22 cellular contexts compared by ENCODE assay signal in the genomic region with DNA sequence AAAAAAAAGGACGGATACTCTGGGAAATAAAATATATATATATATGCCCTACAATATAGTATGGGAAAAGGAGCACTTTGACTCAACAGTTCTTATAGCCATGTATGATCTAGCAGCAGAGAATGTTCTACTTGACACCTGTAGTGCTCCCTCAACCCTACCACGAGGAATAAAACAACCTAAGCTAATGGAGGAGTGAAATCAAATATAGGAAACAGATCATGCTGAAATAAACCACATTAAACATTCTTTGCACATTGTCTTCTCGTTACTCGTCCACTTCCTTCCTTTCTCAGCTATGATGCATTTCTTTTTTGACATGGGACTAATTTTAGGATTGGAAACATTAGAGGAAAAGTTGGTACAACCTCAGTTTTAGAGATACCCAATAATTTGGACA.
DNase-seq lines count a peak whose midpoint lies in the region; ATAC-seq, FAIRE-seq and TF ChIP-seq lines count a peak whose summit lies in the region.
"Had no signal": no experiment of that assay in that cellular context is flagged by ENCODE, and none has a peak within 500 bp of the region (broad histone marks: within the 10 kb centered on the region; RNA-seq: fewer than 3 reads in every experiment).

No MANE protein-coding gene starts in this region.

- H3K4me1 ChIP-seq in CD8-positive, alpha-beta T cell (ENCODE audit: insufficient read depth, low read length) = peaks cover 15% of the 10 kb centered on the region
- H3K4me1 ChIP-seq in pancreas (peaks cover 0 to 4% (median 0%) of the 10 kb centered on the region in 3 donors), H9 (ENCODE audit: insufficient read depth, low read length) (0 out of 2 replicates have a peak, but pooled peaks cover under 1% of the 10 kb centered on the region)
- H3K4me1 ChIP-seq: Peyer's patch had no signal

- H3K18ac ChIP-seq in H9 (ENCODE audit: insufficient read length, low read depth, low read length) = no peak overlapping the region

- WGBS in pancreas, 2 donors = 79 to 90% methylated on average over 4 of the region's 4 CpGs
- WGBS in H9 (ENCODE audit: extremely low coverage, insufficient read length, low lambda C conversion rate) = no CpG with 5 or more reads among the region's 4 CpGs

- no peak overlapping the region for H4K5ac ChIP-seq in H9 (ENCODE audit: insufficient read length, low read depth, low read length)

- H3K79me2 ChIP-seq in H9 (ENCODE audit: insufficient read depth, low read length) = no peaks in the 10 kb centered on the region

- H3K14ac ChIP-seq in H9 (ENCODE audit: insufficient read depth, low read length) = no peak overlapping the region

- no peak overlapping the region for H4K91ac ChIP-seq in H9 (ENCODE audit: insufficient read length, low read depth, low read length)

- no peaks in the 10 kb centered on the region for H3K9me3 Mint-ChIP-seq in activated T-cell treated with anti-CD3 and anti-CD28 coated beads, Interleukin-2, amount 50 U/mL, for 72 hours
- H3K9me3 Mint-ChIP-seq in CD8-positive, alpha-beta T cell = no peaks in the 10 kb centered on the region
- H3K9me3 Mint-ChIP-seq in natural killer cell = no peaks in the 10 kb centered on the region
- no peaks in the 10 kb centered on the region for H3K9me3 Mint-ChIP-seq in H9

- no peak overlapping the region for H3K4me2 ChIP-seq in H9 (ENCODE audit: insufficient read depth, insufficient read length, low read length)

- no peaks in the 10 kb centered on the region for H3K23me2 ChIP-seq in H9 (ENCODE audit: insufficient read length, low read depth, low read length, poor library complexity, severe bottlenecking)

- H3K27me3 ChIP-seq in CD8-positive, alpha-beta T cell (ENCODE audit: insufficient read depth, low read length) = no peaks in the 10 kb centered on the region
- H3K27me3 ChIP-seq in pancreas (no peaks in the 10 kb centered on the region), H9 (ENCODE audit: insufficient read depth, low read length) (no peaks in the 10 kb centered on the region; the same call in 1 of the 2 replicates)
- H3K27me3 ChIP-seq: Peyer's patch had no signal

- no peak overlapping the region for H3K4me3 ChIP-seq in CD8-positive, alpha-beta T cell (ENCODE audit: low read depth, low read length)
- no peak overlapping the region for H3K4me3 ChIP-seq in Jurkat, Clone E6-1 (ENCODE audit: low read length)
- H3K4me3 ChIP-seq in pancreas = no peak overlapping the region
- H3K4me3 ChIP-seq: Peyer's patch had no signal

- H3K27me3 Mint-ChIP-seq in activated T-cell treated with anti-CD3 and anti-CD28 coated beads, Interleukin-2, amount 50 U/mL, for 72 hours (ENCODE audit: low read depth) = no peaks in the 10 kb centered on the region
- no peaks in the 10 kb centered on the region for H3K27me3 Mint-ChIP-seq in CD8-positive, alpha-beta T cell (ENCODE audit: low read depth)
- H3K27me3 Mint-ChIP-seq in natural killer cell (ENCODE audit: low read depth in 2 of 2) (no peaks in the 10 kb centered on the region), H9 (ENCODE audit: low read depth) (peaks cover 17% of the 10 kb centered on the region)

- no peak overlapping the region for H3K4ac ChIP-seq in H9 (ENCODE audit: low read depth, low read length)

- no peak for ATAC-seq in activated T-cell treated with anti-CD3 and anti-CD28 coated beads, Interleukin-2, amount 50 U/mL, for 72 hours (replicated peaks in 1 of 2)
- no peak for ATAC-seq in CD8-positive, alpha-beta T cell
- ATAC-seq in natural killer cell (no peak), GM19452 (IDR thresholded peaks at IDR 0.05; ENCODE audit: unreplicated experiment) (no peak), pancreas (no peak)
- ATAC-seq: HepG2, SK-N-SH treated with all-trans-retinoic acid at 6 μM for 48 hours had no signal

- no peak overlapping the region for H3K56ac ChIP-seq in H9 (ENCODE audit: insufficient read length, low read depth, low read length)

- peaks cover 19% of the 10 kb centered on the region for H3K36me3 ChIP-seq in CD8-positive, alpha-beta T cell (ENCODE audit: insufficient read depth, low read length)
- H3K36me3 ChIP-seq in pancreas = no peaks in the 10 kb centered on the region
- H3K36me3 ChIP-seq: Peyer's patch had no signal

- no peaks in the 10 kb centered on the region for H3K9me3 ChIP-seq in CD8-positive, alpha-beta T cell (ENCODE audit: low read length)
- no peaks in the 10 kb centered on the region for H3K9me3 ChIP-seq in pancreas
- no peaks in the 10 kb centered on the region for H3K9me3 ChIP-seq in H9 (ENCODE audit: control insufficient read depth, low read depth, low read length)
- H3K9me3 ChIP-seq: Peyer's patch had no signal

- H4K8ac ChIP-seq in H9 (replicated peaks; ENCODE audit: insufficient read length, low read depth, low read length) = no peak overlapping the region

- H3K4me1 Mint-ChIP-seq in activated T-cell treated with anti-CD3 and anti-CD28 coated beads, Interleukin-2, amount 50 U/mL, for 72 hours (ENCODE audit: low read depth) = peaks cover 26% of the 10 kb centered on the region
- H3K4me1 Mint-ChIP-seq in CD8-positive, alpha-beta T cell (ENCODE audit: low read depth) = peaks cover 27% of the 10 kb centered on the region
- H3K4me1 Mint-ChIP-seq in natural killer cell (peaks cover 15 to 16% of the 10 kb centered on the region in 2 donors), H9 (peaks cover 3 to 12% of the 10 kb centered on the region in 2 experiments)

- H3K4me3 Mint-ChIP-seq in activated T-cell treated with anti-CD3 and anti-CD28 coated beads, Interleukin-2, amount 50 U/mL, for 72 hours = no peak overlapping the region
- no peak overlapping the region for H3K4me3 Mint-ChIP-seq in CD8-positive, alpha-beta T cell
- H3K4me3 Mint-ChIP-seq in natural killer cell (no peak overlapping the region), H9 (no peak overlapping the region)

- peak overlapping the region; percentile 48 for H3K27ac Mint-ChIP-seq in activated T-cell treated with anti-CD3 and anti-CD28 coated beads, Interleukin-2, amount 50 U/mL, for 72 hours
- peak overlapping the region; percentile 75 for H3K27ac Mint-ChIP-seq in CD8-positive, alpha-beta T cell
- peak overlapping the region; percentile 1 to 42 for H3K27ac Mint-ChIP-seq in natural killer cell
- no peak overlapping the region for H3K27ac Mint-ChIP-seq in H9

- intact Hi-C loops in CD8-positive, alpha-beta T cell (cut with DNase I, micrococcal nuclease) = no loop called here
- intact Hi-C loops in natural killer cell (cut with micrococcal nuclease) = no loop called here
- intact Hi-C loops in pancreas (cut with DNase I) = no loop called here

- POLR2A ChIA-PET in CD8-positive, alpha-beta T cell (lab: Charles Lee) = no interaction called here

- H3T11ph ChIP-seq in H9 (ENCODE audit: low read length) = no peak overlapping the region

- H4K20me1 ChIP-seq in H9 (ENCODE audit: control insufficient read depth, insufficient read depth, insufficient read length) = no peaks in the 10 kb centered on the region

- no peak overlapping the region for H2BK120ac ChIP-seq in H9 (ENCODE audit: low read depth, low read length, poor library complexity, severe bottlenecking)

- TF ChIP-seq CTCF in CD8-positive, alpha-beta T cell (IDR thresholded peaks at IDR 0.05) = no peak
- TF ChIP-seq CTCF in natural killer cell (IDR thresholded peaks at IDR 0.05) (no peak), pancreas (IDR thresholded peaks at IDR 0.05) (no peak), H9 (conservative IDR thresholded peaks at IDR 0.05) (no peak)

- FAIRE-seq in pancreas (lab: Jason Lieb, UNC) = no peak
- FAIRE-seq: H1, HepG2 had no signal

- CTCF ChIA-PET in CD8-positive, alpha-beta T cell (lab: Charles Lee) = interaction anchor here (1.0 to 1.4 kb wide), 2 partner anchors 9 to 41 kb away, joined by 4 read pairs; no protein-coding TSS in a partner anchor

- H3K9ac ChIP-seq in H9 (ENCODE audit: extremely low read depth, insufficient read length, low read length) = no peak overlapping the region

- H2AK5ac ChIP-seq in H9 (ENCODE audit: insufficient read length, low read length) = no peak overlapping the region

- no peak overlapping the region for H3K23ac ChIP-seq in H9 (ENCODE audit: insufficient read length, low read depth, low read length)

- no peaks in the 10 kb centered on the region for H3K36me3 Mint-ChIP-seq in activated T-cell treated with anti-CD3 and anti-CD28 coated beads, Interleukin-2, amount 50 U/mL, for 72 hours (ENCODE audit: insufficient read depth in 2 of 2)
- peaks cover 77% of the 10 kb centered on the region for H3K36me3 Mint-ChIP-seq in CD8-positive, alpha-beta T cell
- H3K36me3 Mint-ChIP-seq in natural killer cell (peaks cover 6% of the 10 kb centered on the region), H9 (ENCODE audit: insufficient read depth in 1 of 3, low read depth in 3 of 3) (no peaks in the 10 kb centered on the region)

- DNase-seq in activated T-cell treated with anti-CD3 and anti-CD28 coated beads, Interleukin-2, amount 50 U/mL, for 72 hours = no peak
- DNase-seq in activated T-cell treated with anti-CD3 and anti-CD28 coated beads, Interleukin-2, amount 50 U/mL, for 1 hour = no peak
- no peak for DNase-seq in CD8-positive, alpha-beta T cell
- DNase-seq in Jurkat, Clone E6-1 (ENCODE audit: low read depth, low spot score) = peak; percentile 27
- DNase-seq in natural killer cell (no peak), pancreas (no peak), H9 (no peak)
- DNase-seq: 8988T, DMS153, GDM1, KG1, NCI-H1092 treated with DMSO at 0.1 percent for 48 hours, NCI-H146, NCI-H2081 treated with DMSO at 0.1 percent for 48 hours, NCI-H2171 treated with DMSO at 0.1 percent for 48 hours, NCI-H526, Peyer's patch had no signal

- no peak overlapping the region for H2BK20ac ChIP-seq in H9 (ENCODE audit: low read depth, low read length, poor library complexity, severe bottlenecking)

- H2BK12ac ChIP-seq in H9 (ENCODE audit: insufficient read length, low read depth, low read length) = no peak overlapping the region

- no peak overlapping the region for H3K27ac ChIP-seq in CD8-positive, alpha-beta T cell (ENCODE audit: low read depth, low read length)
- H3K27ac ChIP-seq in pancreas (no peak overlapping the region), H9 (ENCODE audit: insufficient read length, low read depth, low read length) (no peak overlapping the region)
- H3K27ac ChIP-seq: C4-2B, Peyer's patch had no signal

- H2BK15ac ChIP-seq in H9 (ENCODE audit: low read depth, low read length) = no peak overlapping the region

- H3K79me1 ChIP-seq in H9 (ENCODE audit: insufficient read depth, low read depth, low read length, poor library complexity, severe bottlenecking) = no peaks in the 10 kb centered on the region

- H2BK5ac ChIP-seq in H9 (ENCODE audit: insufficient read length, low read length) = no peak overlapping the region

- no peak overlapping the region for H2AFZ ChIP-seq in H9 (ENCODE audit: low read length)

Comparison
In these comparisons a context has a peak if more than half of its experiments do, and no peak if none do; other contexts are left out.
1. H3K27ac Mint-ChIP-seq: peak in activated T-cell treated with anti-CD3 and anti-CD28 coated beads, Interleukin-2, amount 50 U/mL, for 72 hours (single experiment), CD8-positive, alpha-beta T cell (single experiment) and natural killer cell (2 of 2); none in H9 (0 of 3).